In genomic region chr6:157557541-157557940, GRCh38 we compare ENCODE assay signal across 1 cellular context.
TF ChIP-seq lines count a peak whose summit lies in the region.

No MANE protein-coding gene starts in this region.

TF ChIP-seq in GM12878, 131 proteins besides CTCF, POLR2A, EP300 and RAD21 (continued from another document):
- TF ChIP-seq NKRF (conservative IDR thresholded peaks at IDR 0.05), result peak; percentile 70; the same call in 1 of the 2 replicates
- no peak for TF ChIP-seq SMAD1 (IDR thresholded peaks at IDR 0.05; ENCODE audit: low read depth, partially characterized antibody)
- TF ChIP-seq, protein P1, sequence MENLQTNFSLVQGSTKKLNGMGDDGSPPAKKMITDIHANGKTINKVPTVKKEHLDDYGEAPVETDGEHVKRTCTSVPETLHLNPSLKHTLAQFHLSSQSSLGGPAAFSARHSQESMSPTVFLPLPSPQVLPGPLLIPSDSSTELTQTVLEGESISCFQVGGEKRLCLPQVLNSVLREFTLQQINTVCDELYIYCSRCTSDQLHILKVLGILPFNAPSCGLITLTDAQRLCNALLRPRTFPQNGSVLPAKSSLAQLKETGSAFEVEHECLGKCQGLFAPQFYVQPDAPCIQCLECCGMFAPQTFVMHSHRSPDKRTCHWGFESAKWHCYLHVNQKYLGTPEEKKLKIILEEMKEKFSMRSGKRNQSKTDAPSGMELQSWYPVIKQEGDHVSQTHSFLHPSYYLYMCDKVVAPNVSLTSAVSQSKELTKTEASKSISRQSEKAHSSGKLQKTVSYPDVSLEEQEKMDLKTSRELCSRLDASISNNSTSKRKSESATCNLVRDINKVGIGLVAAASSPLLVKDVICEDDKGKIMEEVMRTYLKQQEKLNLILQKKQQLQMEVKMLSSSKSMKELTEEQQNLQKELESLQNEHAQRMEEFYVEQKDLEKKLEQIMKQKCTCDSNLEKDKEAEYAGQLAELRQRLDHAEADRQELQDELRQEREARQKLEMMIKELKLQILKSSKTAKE (IDR thresholded peaks at IDR 0.05; ENCODE audit: low read depth, poor library complexity, severe bottlenecking), result peak; percentile 86
- peak; percentile 66; the same call in 1 of the 2 replicates for TF ChIP-seq PAX5 (IDR thresholded peaks at IDR 0.05; ENCODE audit: borderline replicate concordance, low read depth, low read length)
- TF ChIP-seq, protein P2, sequence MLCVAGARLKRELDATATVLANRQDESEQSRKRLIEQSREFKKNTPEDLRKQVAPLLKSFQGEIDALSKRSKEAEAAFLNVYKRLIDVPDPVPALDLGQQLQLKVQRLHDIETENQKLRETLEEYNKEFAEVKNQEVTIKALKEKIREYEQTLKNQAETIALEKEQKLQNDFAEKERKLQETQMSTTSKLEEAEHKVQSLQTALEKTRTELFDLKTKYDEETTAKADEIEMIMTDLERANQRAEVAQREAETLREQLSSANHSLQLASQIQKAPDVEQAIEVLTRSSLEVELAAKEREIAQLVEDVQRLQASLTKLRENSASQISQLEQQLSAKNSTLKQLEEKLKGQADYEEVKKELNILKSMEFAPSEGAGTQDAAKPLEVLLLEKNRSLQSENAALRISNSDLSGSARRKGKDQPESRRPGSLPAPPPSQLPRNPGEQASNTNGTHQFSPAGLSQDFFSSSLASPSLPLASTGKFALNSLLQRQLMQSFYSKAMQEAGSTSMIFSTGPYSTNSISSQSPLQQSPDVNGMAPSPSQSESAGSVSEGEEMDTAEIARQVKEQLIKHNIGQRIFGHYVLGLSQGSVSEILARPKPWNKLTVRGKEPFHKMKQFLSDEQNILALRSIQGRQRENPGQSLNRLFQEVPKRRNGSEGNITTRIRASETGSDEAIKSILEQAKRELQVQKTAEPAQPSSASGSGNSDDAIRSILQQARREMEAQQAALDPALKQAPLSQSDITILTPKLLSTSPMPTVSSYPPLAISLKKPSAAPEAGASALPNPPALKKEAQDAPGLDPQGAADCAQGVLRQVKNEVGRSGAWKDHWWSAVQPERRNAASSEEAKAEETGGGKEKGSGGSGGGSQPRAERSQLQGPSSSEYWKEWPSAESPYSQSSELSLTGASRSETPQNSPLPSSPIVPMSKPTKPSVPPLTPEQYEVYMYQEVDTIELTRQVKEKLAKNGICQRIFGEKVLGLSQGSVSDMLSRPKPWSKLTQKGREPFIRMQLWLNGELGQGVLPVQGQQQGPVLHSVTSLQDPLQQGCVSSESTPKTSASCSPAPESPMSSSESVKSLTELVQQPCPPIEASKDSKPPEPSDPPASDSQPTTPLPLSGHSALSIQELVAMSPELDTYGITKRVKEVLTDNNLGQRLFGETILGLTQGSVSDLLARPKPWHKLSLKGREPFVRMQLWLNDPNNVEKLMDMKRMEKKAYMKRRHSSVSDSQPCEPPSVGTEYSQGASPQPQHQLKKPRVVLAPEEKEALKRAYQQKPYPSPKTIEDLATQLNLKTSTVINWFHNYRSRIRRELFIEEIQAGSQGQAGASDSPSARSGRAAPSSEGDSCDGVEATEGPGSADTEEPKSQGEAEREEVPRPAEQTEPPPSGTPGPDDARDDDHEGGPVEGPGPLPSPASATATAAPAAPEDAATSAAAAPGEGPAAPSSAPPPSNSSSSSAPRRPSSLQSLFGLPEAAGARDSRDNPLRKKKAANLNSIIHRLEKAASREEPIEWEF (IDR thresholded peaks at IDR 0.05; ENCODE audit: insufficient replicate concordance, low read depth, low read length), result peak; percentile 51
- TF ChIP-seq TCF12 (IDR thresholded peaks at IDR 0.05; ENCODE audit: low read depth, low read length), result no peak
- no peak for TF ChIP-seq RFX5 (IDR thresholded peaks at IDR 0.05; ENCODE audit: low read depth, low read length)
- TF ChIP-seq, protein P3, sequence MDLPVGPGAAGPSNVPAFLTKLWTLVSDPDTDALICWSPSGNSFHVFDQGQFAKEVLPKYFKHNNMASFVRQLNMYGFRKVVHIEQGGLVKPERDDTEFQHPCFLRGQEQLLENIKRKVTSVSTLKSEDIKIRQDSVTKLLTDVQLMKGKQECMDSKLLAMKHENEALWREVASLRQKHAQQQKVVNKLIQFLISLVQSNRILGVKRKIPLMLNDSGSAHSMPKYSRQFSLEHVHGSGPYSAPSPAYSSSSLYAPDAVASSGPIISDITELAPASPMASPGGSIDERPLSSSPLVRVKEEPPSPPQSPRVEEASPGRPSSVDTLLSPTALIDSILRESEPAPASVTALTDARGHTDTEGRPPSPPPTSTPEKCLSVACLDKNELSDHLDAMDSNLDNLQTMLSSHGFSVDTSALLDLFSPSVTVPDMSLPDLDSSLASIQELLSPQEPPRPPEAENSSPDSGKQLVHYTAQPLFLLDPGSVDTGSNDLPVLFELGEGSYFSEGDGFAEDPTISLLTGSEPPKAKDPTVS (IDR thresholded peaks at IDR 0.05; ENCODE audit: low read depth, low read length), result no peak
- peak; percentile 69; the same call in 1 of the 2 replicates for TF ChIP-seq ZNF24 (IDR thresholded peaks at IDR 0.05)
- no peak for TF ChIP-seq ASH2L (IDR thresholded peaks at IDR 0.05; ENCODE audit: borderline replicate concordance, low read depth)
- TF ChIP-seq IRF4 (IDR thresholded peaks at IDR 0.05; ENCODE audit: low read depth, low read length), result peak; percentile 55; the same call in 1 of the 2 replicates
- TF ChIP-seq STAT3 (IDR thresholded peaks at IDR 0.05; ENCODE audit: low read depth, low read length), result 0 out of 2 replicates have a peak, but pooled peaks have one; percentile 65
- TF ChIP-seq RAD51 (IDR thresholded peaks at IDR 0.05), result peak; percentile 30; the same call in 1 of the 2 replicates
- peak; percentile 15 for TF ChIP-seq BCL3 (IDR thresholded peaks at IDR 0.05; ENCODE audit: borderline replicate concordance, insufficient read depth, low read depth, low read length, poor library complexity, severe bottlenecking)
- peak; percentile 81 for TF ChIP-seq SMARCA5 (IDR thresholded peaks at IDR 0.05)
- peak; percentile 91 for TF ChIP-seq MEF2B (IDR thresholded peaks at IDR 0.05; ENCODE audit: partially characterized antibody, poor library complexity, severe bottlenecking)
- TF ChIP-seq E2F4 (IDR thresholded peaks at IDR 0.05; ENCODE audit: low read depth, low read length), result no peak
- TF ChIP-seq BHLHE40 (IDR thresholded peaks at IDR 0.05; ENCODE audit: borderline replicate concordance in 1 of 2, low read depth in 2 of 2, low read length in 1 of 2), result peak; percentile 52 to 81; a peak in 3 of 4 replicates
- peak; percentile 67 to 78; a peak in 2 of 4 replicates for TF ChIP-seq IKZF2 (IDR thresholded peaks at IDR 0.05)
- 0 out of 2 replicates have a peak, but pooled peaks have one; percentile 24 for TF ChIP-seq GATAD2B (conservative IDR thresholded peaks at IDR 0.05; ENCODE audit: low read depth)
- TF ChIP-seq SREBF1 (IDR thresholded peaks at IDR 0.05; ENCODE audit: low read length), result 0 out of 2 replicates have a peak, but pooled peaks have one; percentile 9
- no peak for TF ChIP-seq FOS (IDR thresholded peaks at IDR 0.05; ENCODE audit: borderline replicate concordance, extremely low read depth, insufficient read length)
- TF ChIP-seq, protein P4, sequence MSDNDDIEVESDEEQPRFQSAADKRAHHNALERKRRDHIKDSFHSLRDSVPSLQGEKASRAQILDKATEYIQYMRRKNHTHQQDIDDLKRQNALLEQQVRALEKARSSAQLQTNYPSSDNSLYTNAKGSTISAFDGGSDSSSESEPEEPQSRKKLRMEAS (IDR thresholded peaks at IDR 0.05; ENCODE audit: low read depth, low read length), result peak; percentile 31; the same call in 1 of the 2 replicates
- TF ChIP-seq IKZF1 (conservative IDR thresholded peaks at IDR 0.05), result peak; percentile 72
- TF ChIP-seq TCF3 (IDR thresholded peaks at IDR 0.05; ENCODE audit: borderline replicate concordance, insufficient read depth, low read depth, low read length), result 0 out of 2 replicates have a peak, but pooled peaks have one; percentile 64
- peak; percentile 64; the same call in 1 of the 2 replicates for TF ChIP-seq CHD2 (IDR thresholded peaks at IDR 0.05; ENCODE audit: borderline replicate concordance, low read depth, low read length)
- TF ChIP-seq DPF2 (IDR thresholded peaks at IDR 0.05), result peak; percentile 50; the same call in 1 of the 2 replicates
- TF ChIP-seq RUNX3 (IDR thresholded peaks at IDR 0.05; ENCODE audit: low read length), result peak; percentile 94
- no peak for TF ChIP-seq ZBTB4 (CRISPR knock-in tag; IDR thresholded peaks at IDR 0.05)
- peak; percentile 68; the same call in 1 of the 2 replicates for TF ChIP-seq RELB (IDR thresholded peaks at IDR 0.05; ENCODE audit: low read depth)
- TF ChIP-seq MTA3 (IDR thresholded peaks at IDR 0.05; ENCODE audit: borderline replicate concordance, low read length), result peak; percentile 69; the same call in 1 of the 2 replicates
- TF ChIP-seq MTA2 (IDR thresholded peaks at IDR 0.05; ENCODE audit: low read depth), result peak; percentile 47; the same call in 1 of the 2 replicates
